18 cellular contexts compared by ENCODE assay signal in the genomic region with DNA sequence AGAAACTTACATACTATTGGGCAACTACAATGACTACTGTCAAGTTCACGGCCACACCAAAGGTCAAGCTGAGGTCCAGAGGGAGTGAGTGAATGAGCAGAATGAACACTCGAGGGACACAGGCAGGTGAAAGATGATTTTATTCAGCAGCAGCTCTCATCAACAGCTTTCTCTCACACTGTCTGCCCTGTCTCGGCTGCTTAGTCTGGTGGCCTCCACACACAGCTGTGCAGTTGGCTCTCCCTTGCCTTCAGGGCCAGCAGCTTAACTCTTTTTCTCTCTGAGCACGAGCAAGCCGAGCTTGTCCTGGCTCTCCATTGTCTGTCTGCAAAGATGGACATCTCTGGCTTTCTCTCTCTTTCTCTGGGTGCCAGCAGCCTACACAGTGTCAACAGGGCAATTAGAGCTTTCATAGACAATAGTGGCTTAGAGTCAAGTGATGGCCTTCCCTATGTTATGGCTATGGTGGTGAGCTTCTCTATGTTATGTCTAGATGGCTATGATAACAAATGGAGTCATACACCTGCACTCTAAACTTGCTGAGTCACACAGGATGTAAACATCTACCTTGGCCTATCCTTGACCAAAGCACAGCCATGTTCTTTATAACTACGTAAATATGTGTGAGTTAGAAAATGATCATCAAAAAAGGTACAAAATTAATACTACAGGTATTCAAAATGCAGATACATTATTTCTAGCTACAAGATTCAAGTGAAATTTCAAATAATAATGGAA.
DNase-seq lines count a peak whose midpoint lies in the region; ATAC-seq and TF ChIP-seq lines count a peak whose summit lies in the region.
"Had no signal": no experiment of that assay in that cellular context is flagged by ENCODE, and none has a peak within 500 bp of the region (broad histone marks: within the 10 kb centered on the region; RNA-seq: fewer than 3 reads in every experiment).

No MANE protein-coding gene starts in this region.

- no peak overlapping the region for H3K4me3 Mint-ChIP-seq in endothelial cell (ENCODE audit: unreplicated experiment)
- H3K4me3 Mint-ChIP-seq: CD4-positive, alpha-beta memory T cell had no signal

- no peak for ATAC-seq in omental fat pad (ENCODE audit: low FRiP score)
- no peak for ATAC-seq in HG02763 (IDR thresholded peaks at IDR 0.05; ENCODE audit: unreplicated experiment)

- H3K9me3 Mint-ChIP-seq in endothelial cell (ENCODE audit: unreplicated experiment), result no peaks in the 10 kb centered on the region

- TF ChIP-seq CTCF in 22Rv1 (IDR thresholded peaks at IDR 0.05) (no peak), endothelial cell (IDR thresholded peaks at IDR 0.05; ENCODE audit: unreplicated experiment) (no peak), omental fat pad (IDR thresholded peaks at IDR 0.05) (no peak)

- peak overlapping the region; percentile 42 for H3K27ac ChIP-seq in 22Rv1
- H3K27ac ChIP-seq: SJSA1 had no signal

- no peaks in the 10 kb centered on the region for H3K4me1 Mint-ChIP-seq in endothelial cell (ENCODE audit: unreplicated experiment)
- H3K4me1 Mint-ChIP-seq: CD4-positive, alpha-beta memory T cell had no signal

- DNase-seq in DMS53 treated with DMSO at 0.1 percent for 48 hours (lab: John Stamatoyannopoulos, UW; ENCODE audit: unreplicated experiment), result peak; percentile 1
- peak; percentile 69 to 79 for DNase-seq in SHP77 (lab: John Stamatoyannopoulos, UW)
- peak; percentile 52 for DNase-seq in myocyte (ENCODE audit: low read depth)
- no peak for DNase-seq in endothelial cell (ENCODE audit: low spot score)
- DNase-seq in omental fat pad (ENCODE audit: low spot score), result no peak
- DNase-seq: BE2C; CD4-positive, alpha-beta memory T cell; IMR-90; MV-4-11; NCI-H146; NCI-H2081 treated with DMSO at 0.1 percent for 48 hours; NCI-H345; NCI-H82; RPMI8226; SW 1271 had no signal

- H3K27ac Mint-ChIP-seq in endothelial cell (ENCODE audit: unreplicated experiment), result no peak overlapping the region
- H3K27ac Mint-ChIP-seq: CD4-positive, alpha-beta memory T cell had no signal

- H3K36me3 Mint-ChIP-seq in endothelial cell (ENCODE audit: low read depth, unreplicated experiment), result no peaks in the 10 kb centered on the region
- H3K36me3 Mint-ChIP-seq: CD4-positive, alpha-beta memory T cell had no signal

- H3K27me3 Mint-ChIP-seq in endothelial cell (ENCODE audit: unreplicated experiment), result no peaks in the 10 kb centered on the region
- H3K27me3 Mint-ChIP-seq: CD4-positive, alpha-beta memory T cell had no signal

Comparison
In these comparisons a context has a peak if more than half of its experiments do, and no peak if none do; other contexts are left out.
1. DNase-seq: peak in DMS53 treated with DMSO at 0.1 percent for 48 hours (single experiment), SHP77 (2 of 2) and myocyte (single experiment); none in endothelial cell (single experiment) and omental fat pad (single experiment).